Comparison of ENCODE assay signal across 8 cellular contexts in the genomic region with DNA sequence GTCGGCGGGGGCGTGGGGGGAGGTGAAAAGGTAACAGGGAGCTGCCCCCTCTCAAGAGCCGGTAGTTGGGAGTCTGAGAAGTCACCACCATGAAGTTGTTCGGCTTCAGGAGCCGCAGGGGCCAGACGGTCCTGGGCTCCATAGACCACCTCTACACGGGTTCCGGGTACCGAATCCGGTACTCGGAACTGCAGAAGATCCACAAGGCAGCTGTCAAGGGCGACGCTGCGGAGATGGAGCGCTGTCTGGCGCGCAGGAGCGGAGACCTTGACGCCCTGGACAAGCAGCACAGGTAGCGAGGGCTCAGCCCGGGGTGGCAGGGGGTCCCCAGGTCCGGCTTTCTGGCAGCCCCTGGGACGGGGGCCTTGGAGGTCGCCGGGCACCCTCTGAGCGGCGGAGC. TPM values are rescaled to one million over a fixed set of nuclear protein-coding genes. Genes with fewer than 3 reads are reported as not detected.
DNase-seq lines count a peak whose midpoint lies in the region; ATAC-seq and TF ChIP-seq lines count a peak whose summit lies in the region.

No MANE protein-coding gene starts in this region.

- peaks cover 14% of the 10 kb centered on the region for H3K4me1 Mint-ChIP-seq in CD4-positive, alpha-beta T cell (ENCODE audit: low read depth)
- peaks cover 4% of the 10 kb centered on the region for H3K4me1 Mint-ChIP-seq in activated naive CD8-positive, alpha-beta T cell treated with anti-CD3 and anti-CD28 coated beads, Interleukin-2, amount 50 U/mL, for 24 hours

- peak; percentile 29 for ATAC-seq in CD4-positive, alpha-beta T cell (ENCODE audit: poor library complexity)
- peak; percentile 12 for ATAC-seq in HG02571 (IDR thresholded peaks at IDR 0.05; ENCODE audit: unreplicated experiment)
- ATAC-seq in activated naive CD8-positive, alpha-beta T cell treated with anti-CD3 and anti-CD28 coated beads, Interleukin-2, amount 50 U/mL, for 24 hours, result no peak

- peak overlapping the region; percentile 2 for H3K4me3 ChIP-seq in mucosa of stomach (ENCODE audit: low read length)

- CTCF ChIA-PET in CD4-positive, alpha-beta T cell (lab: Charles Lee), result interaction anchor here (0.5 kb wide), 1 partner anchor 1231 kb away, joined by 3 read pairs; no protein-coding TSS in a partner anchor

- peak overlapping the region; percentile 63 for H3K27ac Mint-ChIP-seq in CD4-positive, alpha-beta T cell
- H3K27ac Mint-ChIP-seq in activated naive CD8-positive, alpha-beta T cell treated with anti-CD3 and anti-CD28 coated beads, Interleukin-2, amount 50 U/mL, for 24 hours, result peak overlapping the region; percentile 68

- POLR2A ChIA-PET in CD4-positive, alpha-beta T cell (lab: Charles Lee), result interaction anchor here (1.0 kb wide), 1 partner anchor 11 kb away, joined by 3 read pairs; no protein-coding TSS in a partner anchor

- DNase-seq in CD4-positive, alpha-beta T cell, result peak in 1 of 10 experiments; percentile 41
- DNase-seq in activated naive CD8-positive, alpha-beta T cell treated with anti-CD3 and anti-CD28 coated beads, Interleukin-2, amount 50 U/mL, for 24 hours, result no peak
- DNase-seq in HUDEP-2 (lab: John Stamatoyannopoulos, UW; ENCODE audit: unreplicated experiment in 76 of 76) (no peak), NCI-H2029 treated with DMSO at 0.1 percent for 48 hours (lab: John Stamatoyannopoulos, UW) (no peak), islet precursor cell (no peak), dermis blood vessel endothelial cell (no peak)

- H3K4me1 ChIP-seq in mucosa of stomach (ENCODE audit: control insufficient read depth, insufficient read depth, low read length), result no peaks in the 10 kb centered on the region

- no peak for TF ChIP-seq CTCF in CD4-positive, alpha-beta T cell (IDR thresholded peaks at IDR 0.05)

- no peak overlapping the region for H3K27ac ChIP-seq in CD4-positive, alpha-beta T cell (ENCODE audit: low read depth, low read length)

- H3K36me3 ChIP-seq in mucosa of stomach (ENCODE audit: control insufficient read depth, insufficient read depth, low read length), result no peaks in the 10 kb centered on the region

- peak overlapping the region; percentile 96 for H3K4me3 Mint-ChIP-seq in CD4-positive, alpha-beta T cell
- peak overlapping the region; percentile 81 for H3K4me3 Mint-ChIP-seq in activated naive CD8-positive, alpha-beta T cell treated with anti-CD3 and anti-CD28 coated beads, Interleukin-2, amount 50 U/mL, for 24 hours

- peaks cover 4% of the 10 kb centered on the region for H3K36me3 Mint-ChIP-seq in CD4-positive, alpha-beta T cell (ENCODE audit: low read depth)
- no peaks in the 10 kb centered on the region for H3K36me3 Mint-ChIP-seq in activated naive CD8-positive, alpha-beta T cell treated with anti-CD3 and anti-CD28 coated beads, Interleukin-2, amount 50 U/mL, for 24 hours (ENCODE audit: low read depth)

- no peaks in the 10 kb centered on the region for H3K27me3 ChIP-seq in CD4-positive, alpha-beta T cell (ENCODE audit: control insufficient read depth, insufficient read depth, low read length)
- no peaks in the 10 kb centered on the region for H3K27me3 ChIP-seq in mucosa of stomach (ENCODE audit: control insufficient read depth, insufficient read depth, low read length)

- H3K9ac ChIP-seq in mucosa of stomach (ENCODE audit: low read length), result peak overlapping the region; percentile 43

- H3K9me3 Mint-ChIP-seq in CD4-positive, alpha-beta T cell, result no peaks in the 10 kb centered on the region
- H3K9me3 Mint-ChIP-seq in activated naive CD8-positive, alpha-beta T cell treated with anti-CD3 and anti-CD28 coated beads, Interleukin-2, amount 50 U/mL, for 24 hours, result no peaks in the 10 kb centered on the region

- H3K27me3 Mint-ChIP-seq in CD4-positive, alpha-beta T cell, result no peaks in the 10 kb centered on the region
- H3K27me3 Mint-ChIP-seq in activated naive CD8-positive, alpha-beta T cell treated with anti-CD3 and anti-CD28 coated beads, Interleukin-2, amount 50 U/mL, for 24 hours, result no peaks in the 10 kb centered on the region

- no peaks in the 10 kb centered on the region for H3K9me3 ChIP-seq in CD4-positive, alpha-beta T cell (ENCODE audit: control insufficient read depth, low read length)
- H3K9me3 ChIP-seq in mucosa of stomach (ENCODE audit: control insufficient read depth, low read length), result no peaks in the 10 kb centered on the region

- intact Hi-C loops in CD4-positive, alpha-beta T cell (cut with DNase I, micrococcal nuclease), result no loop called here

RNA-seq across cellular contexts. Expression of gene ZNF519, which starts 47.1 kb away (rescaled TPM):
- total RNA-seq in CD4-positive, alpha-beta T cell, result 10 to 100 TPM in 1 of 2 experiments, 1 to 10 TPM in 1; 8.3 to 10.4 TPM
- total RNA-seq in dermis blood vessel endothelial cell, result 2.6 and 5.4 TPM in 2 replicates
